ENCODE assay signal across 8 cellular contexts in the genomic region with DNA sequence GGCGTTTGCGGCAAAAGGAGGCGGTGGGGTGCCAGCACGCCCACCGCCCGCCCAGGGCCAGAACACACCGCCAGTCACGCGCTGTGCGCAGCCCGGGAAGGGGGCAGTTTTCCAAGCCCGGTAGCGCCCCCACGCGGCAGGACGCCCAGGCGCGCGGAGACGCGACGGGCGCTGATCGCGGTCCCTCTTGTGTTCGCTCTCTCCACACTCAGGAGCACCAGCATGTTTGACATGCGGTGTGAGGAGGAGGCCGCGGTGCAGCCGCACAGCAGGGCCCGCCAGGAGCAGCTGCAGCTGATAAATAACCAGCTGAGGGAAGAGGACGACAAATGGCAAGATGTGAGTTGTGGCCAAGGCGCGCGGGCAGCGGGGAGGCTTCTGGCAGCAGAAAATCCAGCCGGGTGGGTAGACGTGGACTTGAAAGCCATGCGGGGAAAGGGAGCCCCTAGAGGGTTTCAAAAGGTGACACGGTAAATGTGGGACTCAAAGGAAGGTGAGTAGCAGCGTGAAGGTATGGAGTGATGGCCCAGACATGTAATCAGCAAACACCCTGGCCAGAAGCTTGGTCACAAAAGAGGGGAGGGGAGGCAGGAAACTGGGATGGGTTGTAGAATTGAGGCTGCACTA.
A peak's percentile ranks its signal among the peaks of the same experiment; 100 is the strongest.
DNase-seq lines count a peak whose midpoint lies in the region; FAIRE-seq and TF ChIP-seq lines count a peak whose summit lies in the region.

No MANE protein-coding gene starts in this region.

- TF ChIP-seq CTCF in chondrocyte (IDR thresholded peaks at IDR 0.05) (peak; percentile 95), kidney (IDR thresholded peaks at IDR 0.05; ENCODE audit: borderline replicate concordance, extremely low read depth, insufficient read depth) (peak; percentile 89)

- peaks cover 3% of the 10 kb centered on the region for H3K36me3 Mint-ChIP-seq in chondrocyte (ENCODE audit: low read depth)

- H3K4me1 Mint-ChIP-seq in chondrocyte (ENCODE audit: low read depth), result peaks cover 13% of the 10 kb centered on the region

- no peak for FAIRE-seq in kidney (lab: Jason Lieb, UNC)

- H3K36me3 ChIP-seq in HUES6 (ENCODE audit: control insufficient read depth, insufficient read depth, low read length) (no peaks in the 10 kb centered on the region; the same call in 1 of the 2 replicates), kidney (ENCODE audit: control insufficient read depth in 1 of 2, insufficient read depth in 2 of 2, low read length in 2 of 2) (peaks cover 0 to 8% of the 10 kb centered on the region in 2 donors)

- peak overlapping the region; percentile 25; the same call in 1 of the 2 replicates for H3K4me3 ChIP-seq in HUES6 (ENCODE audit: low read depth, low read length)
- peak overlapping the region in 1 of 2 donors; percentile 41 for H3K4me3 ChIP-seq in kidney (ENCODE audit: low read length in 2 of 2)

- H3K4me1 ChIP-seq in HUES6 (ENCODE audit: control insufficient read depth, insufficient read depth, low read length) (peaks cover 20% of the 10 kb centered on the region), kidney (ENCODE audit: control insufficient read depth in 1 of 2, insufficient read depth in 1 of 2, low read depth in 1 of 2, low read length in 2 of 2) (peaks cover 4 to 8% of the 10 kb centered on the region in 2 donors)

- peaks cover 8% of the 10 kb centered on the region for H3K27me3 ChIP-seq in HUES6 (ENCODE audit: control insufficient read depth, insufficient read depth, low read length)

- H3K27me3 Mint-ChIP-seq in chondrocyte (ENCODE audit: low read depth), result peaks cover 17% of the 10 kb centered on the region

- peak overlapping the region; percentile 20 for H3K9ac ChIP-seq in HUES6 (ENCODE audit: low read length)
- H3K9ac ChIP-seq in kidney (ENCODE audit: low read length in 2 of 2), result no peak overlapping the region

- H3K27ac Mint-ChIP-seq in chondrocyte (ENCODE audit: unreplicated experiment), result no peak overlapping the region

- H3K27ac ChIP-seq in HUES6 (ENCODE audit: low read depth, low read length) (no peak overlapping the region), kidney (ENCODE audit: low read depth in 2 of 2, low read length in 2 of 2) (no peak overlapping the region)

- DNase-seq in AG08395 (ENCODE audit: low spot score) (peak; percentile 57), chondrocyte (ENCODE audit: low spot score) (no peak), kidney (peak; percentile 86), NCI-H774 (lab: John Stamatoyannopoulos, UW) (no peak), T-helper 9 cell (no peak), GDM1 (lab: John Stamatoyannopoulos, UW) (no peak)
- peak; percentile 2 for DNase-seq in stimulated activated CD4-positive, alpha-beta T cell treated with anti-CD3 and anti-CD28 coated beads, Interleukin-4, amount 100 ng/mL, for 1 hour

- intact Hi-C loops in kidney (cut with DNase I), result no loop called here

- H3K9me3 Mint-ChIP-seq in chondrocyte (ENCODE audit: low read depth), result no peaks in the 10 kb centered on the region

- peak overlapping the region; percentile 65 for H3K4me3 Mint-ChIP-seq in chondrocyte (ENCODE audit: unreplicated experiment)

- H3K9me3 ChIP-seq in HUES6 (ENCODE audit: control insufficient read depth, insufficient read depth, low read depth, low read length) (no peaks in the 10 kb centered on the region), kidney (ENCODE audit: control insufficient read depth in 1 of 2, low read length in 2 of 2) (no peaks in the 10 kb centered on the region)

Comparison
In these comparisons a context has a peak if more than half of its experiments do, and no peak if none do; other contexts are left out.
1. DNase-seq: peak in AG08395 (single experiment), kidney (single experiment) and stimulated activated CD4-positive, alpha-beta T cell treated with anti-CD3 and anti-CD28 coated beads, Interleukin-4, amount 100 ng/mL, for 1 hour (single experiment); none in chondrocyte (single experiment), NCI-H774 (single experiment), T-helper 9 cell (single experiment) and GDM1 (single experiment).